In genomic region chr6:29792123-29793035, GRCh38 we compare ENCODE assay signal across 8 cellular contexts. TPM values are rescaled to one million over a fixed set of nuclear protein-coding genes. Genes with fewer than 3 reads are reported as not detected.
DNase-seq lines count a peak whose midpoint lies in the region; ATAC-seq and FAIRE-seq lines count a peak whose summit lies in the region.

No MANE protein-coding gene starts in this region.

- peak overlapping the region; percentile 86 for H3K4me3 Mint-ChIP-seq in central memory CD8-positive, alpha-beta T cell

- peak overlapping the region; percentile 89 for H3K27ac Mint-ChIP-seq in central memory CD8-positive, alpha-beta T cell (ENCODE audit: low read depth)

- peak; percentile 49 for DNase-seq in GM19239 (ENCODE audit: insufficient read length, low spot score)
- peak; percentile 65 for DNase-seq in activated CD4-positive, CD25-positive, alpha-beta regulatory T cell treated with anti-CD3 and anti-CD28 coated beads, Interleukin-2, amount 50 U/mL, for 72 hours
- DNase-seq in central memory CD8-positive, alpha-beta T cell (ENCODE audit: low spot score in 2 of 2) = peak; percentile 44 to 58
- DNase-seq in left lobe of liver (ENCODE audit: low spot score) = peak; percentile 70
- DNase-seq in stimulated activated CD4-positive, alpha-beta T cell treated with anti-CD3 and anti-CD28 coated beads, Interleukin-1b, Interleukin-23, amount 100 ng/mL, for 4 hours (ENCODE audit: low read depth in 2 of 2) = peak; percentile 66 to 77

- H3K27me3 Mint-ChIP-seq in central memory CD8-positive, alpha-beta T cell = peaks cover 47% of the 10 kb centered on the region

- peaks cover 2% of the 10 kb centered on the region for H3K36me3 Mint-ChIP-seq in central memory CD8-positive, alpha-beta T cell (ENCODE audit: insufficient read depth)

- FAIRE-seq in GM19239 (lab: Jason Lieb, UNC) = no peak

- peak; percentile 81 for ATAC-seq in central memory CD8-positive, alpha-beta T cell (replicated peaks; ENCODE audit: extremely low read depth, poor library complexity, severe bottlenecking)
- ATAC-seq in left lobe of liver = peak; percentile 89
- no peak for ATAC-seq in HG03354 (IDR thresholded peaks at IDR 0.05; ENCODE audit: poor library complexity, severe bottlenecking, unreplicated experiment)
- no peak for ATAC-seq in HG03439 (IDR thresholded peaks at IDR 0.05; ENCODE audit: unreplicated experiment)
- ATAC-seq in GM21619 (IDR thresholded peaks at IDR 0.05; ENCODE audit: unreplicated experiment) = no peak

- peaks cover 20% of the 10 kb centered on the region for H3K4me1 Mint-ChIP-seq in central memory CD8-positive, alpha-beta T cell

- H3K9me3 Mint-ChIP-seq in central memory CD8-positive, alpha-beta T cell = no peaks in the 10 kb centered on the region

RNA-seq across cellular contexts. Expression of gene HLA-G, which starts 35.2 kb away (rescaled TPM):
- not detected for total RNA-seq in left lobe of liver

Comparison
In these comparisons a context has a peak if more than half of its experiments do, and no peak if none do; other contexts are left out.
1. ATAC-seq: peak in central memory CD8-positive, alpha-beta T cell (single experiment) and left lobe of liver (single experiment); none in HG03354 (single experiment), HG03439 (single experiment) and GM21619 (single experiment).
2. Peak in every context shown above with its lines, with median percentiles within 50 percentile points of each other: DNase-seq.